ENCODE assay signal across 2 cellular contexts in the genomic region with DNA sequence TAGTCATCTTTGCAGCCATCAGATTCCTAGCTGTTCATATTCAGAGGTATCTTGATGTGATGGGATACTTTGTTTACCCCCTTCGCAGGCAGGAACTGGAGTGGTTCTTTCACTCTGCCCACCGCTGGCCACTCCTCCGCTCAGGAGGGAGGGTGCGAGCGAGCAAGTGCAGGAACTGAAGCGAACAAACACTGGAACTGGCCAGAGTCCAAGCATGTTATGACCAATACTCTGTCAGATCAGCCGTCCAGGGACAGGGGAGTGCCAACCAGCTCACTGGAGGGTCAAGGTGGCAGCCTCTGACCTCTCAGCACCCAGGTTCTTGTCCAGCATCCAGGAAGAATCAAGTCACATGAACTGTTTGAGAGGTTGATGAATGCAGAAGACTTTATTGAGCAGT.
A peak's percentile ranks its signal among the peaks of the same experiment; 100 is the strongest.
TF ChIP-seq lines count a peak whose summit lies in the region.

No MANE protein-coding gene starts in this region.

TF ChIP-seq in K562, 482 proteins besides CTCF, POLR2A, EP300 and RAD21:
- TF ChIP-seq, protein P1, sequence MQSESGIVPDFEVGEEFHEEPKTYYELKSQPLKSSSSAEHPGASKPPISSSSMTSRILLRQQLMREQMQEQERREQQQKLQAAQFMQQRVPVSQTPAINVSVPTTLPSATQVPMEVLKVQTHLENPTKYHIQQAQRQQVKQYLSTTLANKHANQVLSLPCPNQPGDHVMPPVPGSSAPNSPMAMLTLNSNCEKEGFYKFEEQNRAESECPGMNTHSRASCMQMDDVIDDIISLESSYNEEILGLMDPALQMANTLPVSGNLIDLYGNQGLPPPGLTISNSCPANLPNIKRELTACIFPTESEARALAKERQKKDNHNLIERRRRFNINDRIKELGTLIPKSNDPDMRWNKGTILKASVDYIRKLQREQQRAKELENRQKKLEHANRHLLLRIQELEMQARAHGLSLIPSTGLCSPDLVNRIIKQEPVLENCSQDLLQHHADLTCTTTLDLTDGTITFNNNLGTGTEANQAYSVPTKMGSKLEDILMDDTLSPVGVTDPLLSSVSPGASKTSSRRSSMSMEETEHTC (IDR thresholded peaks at IDR 0.05) = no peak
- 0 out of 2 replicates have a peak, but pooled peaks have one; percentile 7 for TF ChIP-seq NFIC (IDR thresholded peaks at IDR 0.05)

TF ChIP-seq in HepG2, 621 proteins besides CTCF, POLR2A, EP300 and RAD21 (continues in another document):
- TF ChIP-seq HMGA1 (CRISPR knock-in tag; conservative IDR thresholded peaks at IDR 0.05) = no peak
- TF ChIP-seq XRCC5 (optimal IDR thresholded peaks at IDR 0.05; ENCODE audit: low read length) = peak; percentile 63
- TF ChIP-seq, protein P2, sequence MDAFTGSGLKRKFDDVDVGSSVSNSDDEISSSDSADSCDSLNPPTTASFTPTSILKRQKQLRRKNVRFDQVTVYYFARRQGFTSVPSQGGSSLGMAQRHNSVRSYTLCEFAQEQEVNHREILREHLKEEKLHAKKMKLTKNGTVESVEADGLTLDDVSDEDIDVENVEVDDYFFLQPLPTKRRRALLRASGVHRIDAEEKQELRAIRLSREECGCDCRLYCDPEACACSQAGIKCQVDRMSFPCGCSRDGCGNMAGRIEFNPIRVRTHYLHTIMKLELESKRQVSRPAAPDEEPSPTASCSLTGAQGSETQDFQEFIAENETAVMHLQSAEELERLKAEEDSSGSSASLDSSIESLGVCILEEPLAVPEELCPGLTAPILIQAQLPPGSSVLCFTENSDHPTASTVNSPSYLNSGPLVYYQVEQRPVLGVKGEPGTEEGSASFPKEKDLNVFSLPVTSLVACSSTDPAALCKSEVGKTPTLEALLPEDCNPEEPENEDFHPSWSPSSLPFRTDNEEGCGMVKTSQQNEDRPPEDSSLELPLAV (CRISPR knock-in tag; conservative IDR thresholded peaks at IDR 0.05; ENCODE audit: low read depth) = no peak
- TF ChIP-seq HHEX (CRISPR knock-in tag; IDR thresholded peaks at IDR 0.05) = no peak
- no peak for TF ChIP-seq CBX1 (IDR thresholded peaks at IDR 0.05; ENCODE audit: low read depth)
- TF ChIP-seq ZNF878 (CRISPR knock-in tag; IDR thresholded peaks at IDR 0.05) = no peak
- no peak for TF ChIP-seq ZNF83 (CRISPR knock-in tag; IDR thresholded peaks at IDR 0.05; ENCODE audit: borderline replicate concordance)
- TF ChIP-seq ZNF777 (CRISPR knock-in tag; IDR thresholded peaks at IDR 0.05) = peak; percentile 90
- TF ChIP-seq ZBTB42 (CRISPR knock-in tag; IDR thresholded peaks at IDR 0.05) = no peak
- no peak for TF ChIP-seq MLLT10 (CRISPR knock-in tag; IDR thresholded peaks at IDR 0.05)
- no peak for TF ChIP-seq ZMAT3 (CRISPR knock-in tag; conservative IDR thresholded peaks at IDR 0.05)
- no peak for TF ChIP-seq NAIF1 (CRISPR knock-in tag; IDR thresholded peaks at IDR 0.05; ENCODE audit: borderline replicate concordance)
- TF ChIP-seq, protein P3, sequence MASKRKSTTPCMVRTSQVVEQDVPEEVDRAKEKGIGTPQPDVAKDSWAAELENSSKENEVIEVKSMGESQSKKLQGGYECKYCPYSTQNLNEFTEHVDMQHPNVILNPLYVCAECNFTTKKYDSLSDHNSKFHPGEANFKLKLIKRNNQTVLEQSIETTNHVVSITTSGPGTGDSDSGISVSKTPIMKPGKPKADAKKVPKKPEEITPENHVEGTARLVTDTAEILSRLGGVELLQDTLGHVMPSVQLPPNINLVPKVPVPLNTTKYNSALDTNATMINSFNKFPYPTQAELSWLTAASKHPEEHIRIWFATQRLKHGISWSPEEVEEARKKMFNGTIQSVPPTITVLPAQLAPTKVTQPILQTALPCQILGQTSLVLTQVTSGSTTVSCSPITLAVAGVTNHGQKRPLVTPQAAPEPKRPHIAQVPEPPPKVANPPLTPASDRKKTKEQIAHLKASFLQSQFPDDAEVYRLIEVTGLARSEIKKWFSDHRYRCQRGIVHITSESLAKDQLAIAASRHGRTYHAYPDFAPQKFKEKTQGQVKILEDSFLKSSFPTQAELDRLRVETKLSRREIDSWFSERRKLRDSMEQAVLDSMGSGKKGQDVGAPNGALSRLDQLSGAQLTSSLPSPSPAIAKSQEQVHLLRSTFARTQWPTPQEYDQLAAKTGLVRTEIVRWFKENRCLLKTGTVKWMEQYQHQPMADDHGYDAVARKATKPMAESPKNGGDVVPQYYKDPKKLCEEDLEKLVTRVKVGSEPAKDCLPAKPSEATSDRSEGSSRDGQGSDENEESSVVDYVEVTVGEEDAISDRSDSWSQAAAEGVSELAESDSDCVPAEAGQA (IDR thresholded peaks at IDR 0.05; ENCODE audit: low read depth) = no peak
- TF ChIP-seq, protein P3 (CRISPR knock-in tag; IDR thresholded peaks at IDR 0.05; ENCODE audit: borderline replicate concordance) = no peak
- TF ChIP-seq ARNTL (CRISPR knock-in tag; IDR thresholded peaks at IDR 0.05) = no peak
- TF ChIP-seq SAP130 (CRISPR knock-in tag; IDR thresholded peaks at IDR 0.05; ENCODE audit: low read depth) = peak; percentile 86
- no peak for TF ChIP-seq ZBTB4 (CRISPR knock-in tag; IDR thresholded peaks at IDR 0.05; ENCODE audit: borderline replicate concordance)
- no peak for TF ChIP-seq MATR3 (CRISPR knock-in tag; IDR thresholded peaks at IDR 0.05)
- no peak for TF ChIP-seq HIVEP1 (CRISPR knock-in tag; IDR thresholded peaks at IDR 0.05)
- no peak for TF ChIP-seq AGO1 (IDR thresholded peaks at IDR 0.05; ENCODE audit: low read depth, low read length, poor library complexity, severe bottlenecking)
- 0 out of 2 replicates have a peak, but pooled peaks have one; percentile 45 for TF ChIP-seq ZBTB3 (CRISPR knock-in tag; IDR thresholded peaks at IDR 0.05; ENCODE audit: borderline replicate concordance, low read depth)
- peak; percentile 33; the same call in 1 of the 2 replicates for TF ChIP-seq GATAD1 (CRISPR knock-in tag; IDR thresholded peaks at IDR 0.05)
- TF ChIP-seq ATAD3A (CRISPR knock-in tag; IDR thresholded peaks at IDR 0.05) = no peak
- no peak for TF ChIP-seq U2AF1 (optimal IDR thresholded peaks at IDR 0.05; ENCODE audit: low read depth, low read length)
- no peak for TF ChIP-seq MLXIP (CRISPR knock-in tag; IDR thresholded peaks at IDR 0.05; ENCODE audit: borderline replicate concordance)
- no peak for TF ChIP-seq CCAR2 (optimal IDR thresholded peaks at IDR 0.05; ENCODE audit: low read depth, low read length)
- no peak for TF ChIP-seq ZNF776 (CRISPR knock-in tag; IDR thresholded peaks at IDR 0.05)
- no peak for TF ChIP-seq ZXDC (CRISPR knock-in tag; IDR thresholded peaks at IDR 0.05)
- TF ChIP-seq SOX5 (CRISPR knock-in tag; IDR thresholded peaks at IDR 0.05; ENCODE audit: borderline replicate concordance) = peak; percentile 60
- TF ChIP-seq, protein P4, sequence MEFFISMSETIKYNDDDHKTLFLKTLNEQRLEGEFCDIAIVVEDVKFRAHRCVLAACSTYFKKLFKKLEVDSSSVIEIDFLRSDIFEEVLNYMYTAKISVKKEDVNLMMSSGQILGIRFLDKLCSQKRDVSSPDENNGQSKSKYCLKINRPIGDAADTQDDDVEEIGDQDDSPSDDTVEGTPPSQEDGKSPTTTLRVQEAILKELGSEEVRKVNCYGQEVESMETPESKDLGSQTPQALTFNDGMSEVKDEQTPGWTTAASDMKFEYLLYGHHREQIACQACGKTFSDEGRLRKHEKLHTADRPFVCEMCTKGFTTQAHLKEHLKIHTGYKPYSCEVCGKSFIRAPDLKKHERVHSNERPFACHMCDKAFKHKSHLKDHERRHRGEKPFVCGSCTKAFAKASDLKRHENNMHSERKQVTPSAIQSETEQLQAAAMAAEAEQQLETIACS (CRISPR knock-in tag; IDR thresholded peaks at IDR 0.05) = no peak
- TF ChIP-seq, protein P5, sequence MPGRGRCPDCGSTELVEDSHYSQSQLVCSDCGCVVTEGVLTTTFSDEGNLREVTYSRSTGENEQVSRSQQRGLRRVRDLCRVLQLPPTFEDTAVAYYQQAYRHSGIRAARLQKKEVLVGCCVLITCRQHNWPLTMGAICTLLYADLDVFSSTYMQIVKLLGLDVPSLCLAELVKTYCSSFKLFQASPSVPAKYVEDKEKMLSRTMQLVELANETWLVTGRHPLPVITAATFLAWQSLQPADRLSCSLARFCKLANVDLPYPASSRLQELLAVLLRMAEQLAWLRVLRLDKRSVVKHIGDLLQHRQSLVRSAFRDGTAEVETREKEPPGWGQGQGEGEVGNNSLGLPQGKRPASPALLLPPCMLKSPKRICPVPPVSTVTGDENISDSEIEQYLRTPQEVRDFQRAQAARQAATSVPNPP (CRISPR knock-in tag; IDR thresholded peaks at IDR 0.05) = no peak
- TF ChIP-seq FIP1L1 (IDR thresholded peaks at IDR 0.05; ENCODE audit: borderline replicate concordance, insufficient read depth, low read depth, low read length) = no peak
- TF ChIP-seq SCMH1 (CRISPR knock-in tag; IDR thresholded peaks at IDR 0.05; ENCODE audit: borderline replicate concordance) = no peak
- TF ChIP-seq IRF2 (CRISPR knock-in tag; IDR thresholded peaks at IDR 0.05) = peak; percentile 64; the same call in 1 of the 2 replicates
